Comparison of ENCODE assay signal across 22 cellular contexts in the genomic region with DNA sequence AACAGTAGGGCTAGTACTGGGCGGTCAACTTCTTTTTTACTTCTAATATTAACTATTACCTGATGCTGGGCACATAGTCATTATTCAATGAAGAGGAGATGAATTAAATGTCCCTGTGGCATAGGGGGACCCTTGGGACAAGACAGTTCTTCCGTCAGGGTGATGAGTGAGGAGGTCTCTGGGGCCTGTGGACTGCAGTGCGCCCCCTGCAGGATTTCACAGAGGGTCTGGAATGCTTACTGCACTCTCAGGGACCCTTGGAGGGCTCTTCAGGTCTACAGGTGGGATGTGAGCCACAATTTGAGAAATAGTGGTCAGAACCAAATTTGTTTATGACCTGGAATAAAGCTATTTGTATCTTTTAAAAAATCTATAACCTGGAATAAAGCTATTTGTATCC.
DNase-seq lines count a peak whose midpoint lies in the region; ATAC-seq and TF ChIP-seq lines count a peak whose summit lies in the region.
"Had no signal": no experiment of that assay in that cellular context is flagged by ENCODE, and none has a peak within 500 bp of the region (broad histone marks: within the 10 kb centered on the region; RNA-seq: fewer than 3 reads in every experiment).

No MANE protein-coding gene starts in this region.

- H4K8ac ChIP-seq in H9 (replicated peaks; ENCODE audit: insufficient read length, low read depth, low read length) = no peak overlapping the region

- no peak overlapping the region for H3K23ac ChIP-seq in H9 (ENCODE audit: insufficient read length, low read depth, low read length)

- no peak overlapping the region for H2AFZ ChIP-seq in H9 (ENCODE audit: low read length)

- no peak overlapping the region for H3K4me3 Mint-ChIP-seq in H9
- no peak overlapping the region for H3K4me3 Mint-ChIP-seq in nephron progenitor cell
- H3K4me3 Mint-ChIP-seq: central memory CD8-positive, alpha-beta T cell; immature natural killer cell; memory B cell; natural killer cell treated with Interleukin-12 subunit alpha and Interleukin-12 subunit beta and Interleukin-15 and Interleukin-18, amount 100 ng/mL, for 72 hours; T-helper 17 cell had no signal

- no peak overlapping the region for H3K18ac ChIP-seq in H9 (ENCODE audit: insufficient read length, low read depth, low read length)

- no peaks in the 10 kb centered on the region for H4K20me1 ChIP-seq in H9 (ENCODE audit: control insufficient read depth, insufficient read depth, insufficient read length)

- in situ Hi-C loops in Panc1 (cut with HindIII; ENCODE audit: low pct_unique_long_range_greater_than_20kb, low sequenced_read_pairs) = no loop called here

- H3K4me1 Mint-ChIP-seq in H9 = no peaks in the 10 kb centered on the region
- H3K4me1 Mint-ChIP-seq in nephron progenitor cell = no peaks in the 10 kb centered on the region
- H3K4me1 Mint-ChIP-seq: central memory CD8-positive, alpha-beta T cell; immature natural killer cell; memory B cell; T-helper 17 cell had no signal

- no peak overlapping the region for H3T11ph ChIP-seq in H9 (ENCODE audit: low read length)

- no peak overlapping the region for H2BK5ac ChIP-seq in H9 (ENCODE audit: insufficient read length, low read length)

- intact Hi-C loops in Panc1 (cut with micrococcal nuclease; ENCODE audit: unreplicated experiment) = no loop called here

- H3K9me3 ChIP-seq in H9 (ENCODE audit: control insufficient read depth, low read depth, low read length) = no peaks in the 10 kb centered on the region
- H3K9me3 ChIP-seq in Panc1 (ENCODE audit: control insufficient read depth, insufficient read depth, low read depth, low read length) = no peaks in the 10 kb centered on the region
- H3K9me3 ChIP-seq: HAP-1 had no signal

- TF ChIP-seq CTCF in H9 (conservative IDR thresholded peaks at IDR 0.05) (peak; percentile 85), Panc1 (IDR thresholded peaks at IDR 0.05) (peak; percentile 30), nephron progenitor cell (IDR thresholded peaks at IDR 0.05) (peak; percentile 11)

- no peak overlapping the region for H2BK120ac ChIP-seq in H9 (ENCODE audit: low read depth, low read length, poor library complexity, severe bottlenecking)

- H3K27me3 ChIP-seq in H9 (ENCODE audit: insufficient read depth, low read length) = no peaks in the 10 kb centered on the region; the same call in 1 of the 2 replicates
- H3K27me3 ChIP-seq in Panc1 (ENCODE audit: control insufficient read depth, insufficient read depth, low read length) = 0 out of 2 replicates have a peak, but pooled peaks cover 4% of the 10 kb centered on the region

- H3K56ac ChIP-seq in H9 (ENCODE audit: insufficient read length, low read depth, low read length) = no peak overlapping the region

- no peak overlapping the region for H2AK5ac ChIP-seq in H9 (ENCODE audit: insufficient read length, low read length)

- POLR2A ChIA-PET in Panc1 (lab: Charles Lee) = no interaction called here

- H3K79me1 ChIP-seq in H9 (ENCODE audit: insufficient read depth, low read depth, low read length, poor library complexity, severe bottlenecking) = no peaks in the 10 kb centered on the region

- no peak overlapping the region for H3K14ac ChIP-seq in H9 (ENCODE audit: insufficient read depth, low read length)

- H3K79me2 ChIP-seq in H9 (ENCODE audit: insufficient read depth, low read length) = no peaks in the 10 kb centered on the region

- H2BK15ac ChIP-seq in H9 (ENCODE audit: low read depth, low read length) = no peak overlapping the region

- WGBS in H9 (ENCODE audit: extremely low coverage, insufficient read length, low lambda C conversion rate) = no CpG with 5 or more reads among the region's 3 CpGs

- no peak overlapping the region for H3K4ac ChIP-seq in H9 (ENCODE audit: low read depth, low read length)

- no peak overlapping the region for H3K27ac Mint-ChIP-seq in H9
- H3K27ac Mint-ChIP-seq in nephron progenitor cell = no peak overlapping the region
- H3K27ac Mint-ChIP-seq in activated naive CD4-positive, alpha-beta T cell treated with anti-CD3 and anti-CD28 coated beads, Interleukin-2, amount 50 U/mL, for 72 hours = no peak overlapping the region
- H3K27ac Mint-ChIP-seq: immature natural killer cell; memory B cell; natural killer cell treated with Interleukin-12 subunit alpha and Interleukin-12 subunit beta and Interleukin-15 and Interleukin-18, amount 100 ng/mL, for 72 hours; T-helper 17 cell had no signal

- H3K4me2 ChIP-seq in H9 (ENCODE audit: insufficient read depth, insufficient read length, low read length) = no peak overlapping the region

- H3K4me3 ChIP-seq in Panc1 (ENCODE audit: low read depth in 2 of 2, low read length in 2 of 2) = no peak overlapping the region
- H3K4me3 ChIP-seq: HAP-1 had no signal

- no peaks in the 10 kb centered on the region for H3K23me2 ChIP-seq in H9 (ENCODE audit: insufficient read length, low read depth, low read length, poor library complexity, severe bottlenecking)

- H3K36me3 Mint-ChIP-seq in H9 (ENCODE audit: insufficient read depth in 1 of 3, low read depth in 3 of 3) (no peaks in the 10 kb centered on the region), nephron progenitor cell (ENCODE audit: low read depth) (no peaks in the 10 kb centered on the region)
- peaks cover 0 to 4% of the 10 kb centered on the region in 2 donors for H3K36me3 Mint-ChIP-seq in activated naive CD4-positive, alpha-beta T cell treated with anti-CD3 and anti-CD28 coated beads, Interleukin-2, amount 50 U/mL, for 72 hours
- H3K36me3 Mint-ChIP-seq: immature natural killer cell; memory B cell; natural killer cell treated with Interleukin-12 subunit alpha and Interleukin-12 subunit beta and Interleukin-15 and Interleukin-18, amount 100 ng/mL, for 72 hours had no signal

- no peaks in the 10 kb centered on the region for H3K9me3 Mint-ChIP-seq in H9
- no peaks in the 10 kb centered on the region for H3K9me3 Mint-ChIP-seq in nephron progenitor cell
- peaks cover 0 to 4% of the 10 kb centered on the region in 2 donors for H3K9me3 Mint-ChIP-seq in activated naive CD4-positive, alpha-beta T cell treated with anti-CD3 and anti-CD28 coated beads, Interleukin-2, amount 50 U/mL, for 72 hours
- H3K9me3 Mint-ChIP-seq: central memory CD8-positive, alpha-beta T cell; memory B cell had no signal

- H3K4me1 ChIP-seq in H9 (ENCODE audit: insufficient read depth, low read length) (no peaks in the 10 kb centered on the region), Panc1 (ENCODE audit: control insufficient read depth, insufficient read depth, low read length) (no peaks in the 10 kb centered on the region)
- H3K4me1 ChIP-seq: HAP-1 had no signal

- no peak overlapping the region for H4K91ac ChIP-seq in H9 (ENCODE audit: insufficient read length, low read depth, low read length)

- no peak overlapping the region for H4K5ac ChIP-seq in H9 (ENCODE audit: insufficient read length, low read depth, low read length)

- CTCF ChIA-PET in Panc1 (lab: Charles Lee) = no interaction called here

- H2BK12ac ChIP-seq in H9 (ENCODE audit: insufficient read length, low read depth, low read length) = no peak overlapping the region

- no TSS peak for BruUV-seq in Panc1 (replicated peaks; lab: Mats Ljungman, UMichigan)

- H3K36me3 ChIP-seq in Panc1 (ENCODE audit: control insufficient read depth, insufficient read depth, low read length) = no peaks in the 10 kb centered on the region
- H3K36me3 ChIP-seq: HAP-1 had no signal

- no peak overlapping the region for H3K27ac ChIP-seq in H9 (ENCODE audit: insufficient read length, low read depth, low read length)
- no peak overlapping the region for H3K27ac ChIP-seq in Panc1 (ENCODE audit: low read length)

- no peak overlapping the region for H3K9ac ChIP-seq in H9 (ENCODE audit: extremely low read depth, insufficient read length, low read length)

- DNase-seq in ELR (ENCODE audit: low read depth) = peak; percentile 10
- DNase-seq in H9 = peak; percentile 69
- no peak for DNase-seq in Panc1 (ENCODE audit: low read depth, low spot score)
- DNase-seq in nephron progenitor cell = peak; percentile 5
- DNase-seq in NCI-H2081 treated with DMSO at 0.1 percent for 48 hours (lab: John Stamatoyannopoulos, UW) = no peak
- no peak for DNase-seq in activated naive CD4-positive, alpha-beta T cell treated with anti-CD3 and anti-CD28 coated beads, Interleukin-2, amount 50 U/mL, for 72 hours (ENCODE audit: low spot score in 2 of 2)
- DNase-seq: activated CD4-positive, CD25-positive, alpha-beta regulatory T cell; activated effector memory CD4-positive, alpha-beta T cell treated with anti-CD3 and anti-CD28 coated beads, Interleukin-2, amount 50 U/mL, for 16 hours; amygdala; C1 segment of cervical spinal cord; DMS53; immature natural killer cell; NCI-H2171; NCI-H748 treated with DMSO at 0.1 percent for 48 hours; stimulated activated naive CD8-positive, alpha-beta T cell treated with anti-CD3 and anti-CD28 coated beads, Interleukin-15, Interleukin-2, amounts not matched to agents 100 U/mL and 50 U/mL, for 24 hours; T-helper 17 cell; trophoblast cell had no signal

- peaks cover 28% of the 10 kb centered on the region for H3K27me3 Mint-ChIP-seq in H9 (ENCODE audit: low read depth)
- peaks cover 33% of the 10 kb centered on the region for H3K27me3 Mint-ChIP-seq in nephron progenitor cell (ENCODE audit: low read depth, poor library complexity)

- ATAC-seq in Panc1 (no peak), GM21723 (IDR thresholded peaks at IDR 0.05; ENCODE audit: unreplicated experiment) (no peak)
- no peak for ATAC-seq in activated naive CD4-positive, alpha-beta T cell treated with anti-CD3 and anti-CD28 coated beads, Interleukin-2, amount 50 U/mL, for 72 hours
- ATAC-seq: natural killer cell treated with Interleukin-12 subunit alpha and Interleukin-12 subunit beta and Interleukin-15 and Interleukin-18, amount 100 ng/mL, for 72 hours; stimulated activated naive CD8-positive, alpha-beta T cell treated with anti-CD3 and anti-CD28 coated beads, Interleukin-15, Interleukin-2, amounts not matched to agents 100 U/mL and 50 U/mL, for 24 hours; T-helper 17 cell had no signal

- H2BK20ac ChIP-seq in H9 (ENCODE audit: low read depth, low read length, poor library complexity, severe bottlenecking) = no peak overlapping the region

Comparison
In these comparisons a context has a peak if more than half of its experiments do, and no peak if none do; other contexts are left out.
1. DNase-seq: peak in ELR (single experiment), H9 (single experiment) and nephron progenitor cell (single experiment); none in Panc1 (single experiment), NCI-H2081 treated with DMSO at 0.1 percent for 48 hours (single experiment) and activated naive CD4-positive, alpha-beta T cell treated with anti-CD3 and anti-CD28 coated beads, Interleukin-2, amount 50 U/mL, for 72 hours (0 of 2).
2. CTCF ChIP-seq: peak in every context shown above with its lines; median percentile 85 in H9; 30 in Panc1; 11 in nephron progenitor cell.